In genomic region chr10:65342226-65342625, GRCh38 we compare ENCODE assay signal across 20 cellular contexts.
DNase-seq lines count a peak whose midpoint lies in the region; ATAC-seq and TF ChIP-seq lines count a peak whose summit lies in the region.
"Had no signal": no experiment of that assay in that cellular context is flagged by ENCODE, and none has a peak within 500 bp of the region (broad histone marks: within the 10 kb centered on the region; RNA-seq: fewer than 3 reads in every experiment).

No MANE protein-coding gene starts in this region.

- H3K27ac ChIP-seq in SJCRH30: peak overlapping the region; percentile 84
- peak overlapping the region in 5 of 8 donors; percentile 17 to 59 (median 39) for H3K27ac ChIP-seq in spleen
- H3K27ac ChIP-seq: 22Rv1, C4-2B, Peyer's patch had no signal

- POLR2A ChIA-PET in WTC11 (lab: Charles Lee): no interaction called here

- no peak for ATAC-seq in GM21737 (IDR thresholded peaks at IDR 0.05; ENCODE audit: unreplicated experiment)
- ATAC-seq in WTC11: no peak

- no peak overlapping the region for H3K4me3 Mint-ChIP-seq in WTC11

- intact Hi-C loops in spleen (cut with DNase I; ENCODE audit: low total_unique reads): no loop called here

- no peaks in the 10 kb centered on the region for H3K27me3 ChIP-seq in SJCRH30
- H3K27me3 ChIP-seq in spleen (replicated peaks in 1 of 7): no peaks in the 10 kb centered on the region
- H3K27me3 ChIP-seq: Peyer's patch had no signal

- no peaks in the 10 kb centered on the region for H3K9me3 Mint-ChIP-seq in WTC11

- no peaks in the 10 kb centered on the region for H3K36me3 ChIP-seq in SJCRH30
- no peaks in the 10 kb centered on the region for H3K36me3 ChIP-seq in spleen
- H3K36me3 ChIP-seq: HAP-1, Peyer's patch had no signal

- WGBS in spleen, 5 donors: 62 to 77% (median 68%) methylated on average over 1 of the region's 1 CpG

- no peak overlapping the region for H3K27ac Mint-ChIP-seq in WTC11

- CTCF ChIA-PET in WTC11 (lab: Charles Lee): no interaction called here

- TF ChIP-seq POLR2A in spleen (IDR thresholded peaks at IDR 0.05): no peak

- peaks cover 32% of the 10 kb centered on the region for H3K4me1 ChIP-seq in SJCRH30
- peaks cover 3 to 16% (median 10%) of the 10 kb centered on the region in 6 donors for H3K4me1 ChIP-seq in spleen
- H3K4me1 ChIP-seq: Peyer's patch had no signal

- DNase-seq in DMS53 (lab: John Stamatoyannopoulos, UW): peak; percentile 23
- DNase-seq in DMS53 treated with DMSO at 0.1 percent for 48 hours (lab: John Stamatoyannopoulos, UW; ENCODE audit: unreplicated experiment): no peak
- peak in 1 of 2 experiments; percentile 70 for DNase-seq in SJCRH30
- DNase-seq in foreskin melanocyte: peak; percentile 83
- DNase-seq in spleen: no peak
- DNase-seq in WTC11 (ENCODE audit: low spot score): no peak
- no peak for DNase-seq in NOMO-1 treated with dmso at 0.1 percent for 144 hours (lab: John Stamatoyannopoulos, UW; ENCODE audit: unreplicated experiment)
- DNase-seq: AML-193, DND-41, NCI-H1105, NCI-H1694, NCI-H2107, NCI-H2227 treated with DMSO at 0.1 percent for 48 hours, NCI-H524, Peyer's patch, SHP77 had no signal

- H3K4me3 ChIP-seq in SJCRH30: peak overlapping the region; percentile 13; the same call in 1 of the 2 replicates
- no peak overlapping the region for H3K4me3 ChIP-seq in spleen
- H3K4me3 ChIP-seq: HAP-1, Peyer's patch had no signal

- no peak for TF ChIP-seq CTCF in spleen (IDR thresholded peaks at IDR 0.05 in 8 of 11, conservative IDR thresholded peaks at IDR 0.05 in 3 of 11)
- TF ChIP-seq CTCF in WTC11 (IDR thresholded peaks at IDR 0.05): no peak

- H3K36me3 Mint-ChIP-seq in WTC11: no peaks in the 10 kb centered on the region

- no peaks in the 10 kb centered on the region for H3K9me3 ChIP-seq in SJCRH30 (replicated peaks)
- no peaks in the 10 kb centered on the region for H3K9me3 ChIP-seq in spleen
- H3K9me3 ChIP-seq: HAP-1, Peyer's patch had no signal

- no peaks in the 10 kb centered on the region for H3K4me1 Mint-ChIP-seq in WTC11

- no peaks in the 10 kb centered on the region for H3K27me3 Mint-ChIP-seq in WTC11 (ENCODE audit: low read depth)

TF ChIP-seq in WTC11, 78 proteins besides CTCF, POLR2A, EP300 and RAD21:
- TF ChIP-seq TEAD1 (CRISPR knock-in tag; IDR thresholded peaks at IDR 0.05) (no peak), IRF2 (CRISPR knock-in tag; IDR thresholded peaks at IDR 0.05; ENCODE audit: borderline replicate concordance, low read depth) (no peak), NR1H2 (CRISPR knock-in tag; IDR thresholded peaks at IDR 0.05) (no peak), HMGA2 (CRISPR knock-in tag; IDR thresholded peaks at IDR 0.05) (no peak), MLX (CRISPR knock-in tag; IDR thresholded peaks at IDR 0.05) (no peak), ZNF396 (CRISPR knock-in tag; IDR thresholded peaks at IDR 0.05; ENCODE audit: borderline replicate concordance) (no peak), PREB (CRISPR knock-in tag; IDR thresholded peaks at IDR 0.05; ENCODE audit: borderline replicate concordance) (no peak)
TF ChIP-seq in WTC11: peak in this region for 0.

Comparison
In these comparisons a context has a peak if more than half of its experiments do, and no peak if none do; other contexts are left out.
1. DNase-seq: peak in DMS53 (single experiment) and foreskin melanocyte (single experiment); none in DMS53 treated with DMSO at 0.1 percent for 48 hours (single experiment), spleen (single experiment), WTC11 (single experiment) and NOMO-1 treated with dmso at 0.1 percent for 144 hours (single experiment).